In genomic region chr17:57874434-57875108, GRCh38 we compare ENCODE assay signal across 8 cellular contexts. TPM values are rescaled to one million over a fixed set of nuclear protein-coding genes. Genes with fewer than 3 reads are reported as not detected.
DNase-seq lines count a peak whose midpoint lies in the region; ATAC-seq and TF ChIP-seq lines count a peak whose summit lies in the region.

No MANE protein-coding gene starts in this region.

- peak overlapping the region; percentile 80 for H4K8ac ChIP-seq in trophoblast cell (ENCODE audit: low read depth, low read length)

- H3K14ac ChIP-seq in trophoblast cell (ENCODE audit: low read length), result peak overlapping the region; percentile 87

- peak overlapping the region; percentile 68 for H3K4ac ChIP-seq in trophoblast cell (ENCODE audit: low read depth, low read length)

- H2AFZ ChIP-seq in trophoblast cell (ENCODE audit: insufficient read depth, low read length, poor library complexity), result peak overlapping the region; percentile 68

- peak overlapping the region; percentile 22 for H4K12ac ChIP-seq in trophoblast cell (ENCODE audit: low read depth, low read length)

- H3K27me3 ChIP-seq in trophoblast cell (ENCODE audit: insufficient read depth, low read length), result no peaks in the 10 kb centered on the region

- H3K9me3 ChIP-seq in trophoblast cell (ENCODE audit: insufficient read depth, low read depth, low read length), result no peaks in the 10 kb centered on the region

- intact Hi-C loops in CD14-positive monocyte (cut with micrococcal nuclease) (loop anchor here in 1 of 2 donors (5.0 kb wide), 1 partner anchor 53 kb away; no protein-coding TSS in a partner anchor), left cardiac atrium (cut with DNase I) (no loop called here)

- H3K27ac Mint-ChIP-seq in CD14-positive monocyte, result no peak overlapping the region

- peak; percentile 77 to 86 for ATAC-seq in left cardiac atrium
- ATAC-seq in GM21529 (IDR thresholded peaks at IDR 0.05; ENCODE audit: unreplicated experiment), result no peak
- ATAC-seq in HG03135 (IDR thresholded peaks at IDR 0.05; ENCODE audit: unreplicated experiment), result no peak

- peak overlapping the region; percentile 84 for H3K18ac ChIP-seq in trophoblast cell (ENCODE audit: low read length)

- H2BK5ac ChIP-seq in trophoblast cell (ENCODE audit: low read depth, low read length, poor library complexity), result peak overlapping the region; percentile 92

- H3K9ac ChIP-seq in trophoblast cell (ENCODE audit: low read length), result no peak overlapping the region

- peak overlapping the region; percentile 89 for H4K91ac ChIP-seq in trophoblast cell (ENCODE audit: low read depth, low read length)

- no CpG with 5 or more reads among the region's 30 CpGs for WGBS in trophoblast cell (ENCODE audit: extremely low coverage, insufficient coverage, insufficient read length)

- peaks cover 6% of the 10 kb centered on the region for H3K79me2 ChIP-seq in trophoblast cell (ENCODE audit: control insufficient read depth, insufficient read depth, low read length, poor library complexity)

- DNase-seq in CD14-positive monocyte (ENCODE audit: low spot score), result no peak
- DNase-seq in NCI-H2227 (lab: John Stamatoyannopoulos, UW; ENCODE audit: unreplicated experiment), result peak; percentile 87
- peak in 53 of 56 donors; percentile 38 to 89 (median 76) for DNase-seq in amygdala (lab: John Stamatoyannopoulos, UW)
- peak; percentile 81 for DNase-seq in left cardiac atrium
- no peak for DNase-seq in trophoblast cell
- DNase-seq in HT-29 (ENCODE audit: low spot score), result no peak

- no peak overlapping the region for H3K4me3 ChIP-seq in trophoblast cell (ENCODE audit: low read depth, low read length)

- peak overlapping the region; percentile 16 for H3K4me2 ChIP-seq in trophoblast cell (ENCODE audit: low read length)

- peak overlapping the region; percentile 68 to 73 for H3K4me3 Mint-ChIP-seq in CD14-positive monocyte

- H3K9me3 Mint-ChIP-seq in CD14-positive monocyte, result peaks cover 0 to 3% (median 0%) of the 10 kb centered on the region in 7 donors

- H2BK12ac ChIP-seq in trophoblast cell (ENCODE audit: low read length), result peak overlapping the region; percentile 92

- H3K27ac ChIP-seq in trophoblast cell (ENCODE audit: low read depth, low read length), result peak overlapping the region; percentile 99

- peaks cover 50% of the 10 kb centered on the region in 2 experiments for H3K4me1 ChIP-seq in trophoblast cell (ENCODE audit: control insufficient read depth in 1 of 2, insufficient read depth in 2 of 2, low read length in 2 of 2)

- peaks cover 56% of the 10 kb centered on the region for H3K4me1 Mint-ChIP-seq in CD14-positive monocyte

- H3K27me3 Mint-ChIP-seq in CD14-positive monocyte (ENCODE audit: low read depth in 3 of 3), result peaks cover 11 to 14% (median 11%) of the 10 kb centered on the region in 3 donors

- H2BK120ac ChIP-seq in trophoblast cell (ENCODE audit: insufficient read depth, low read length, poor library complexity), result peak overlapping the region; percentile 92

- H3K36me3 ChIP-seq in trophoblast cell (ENCODE audit: control insufficient read depth in 1 of 2, insufficient read depth in 2 of 2, low read length in 2 of 2), result peaks cover 17 to 20% of the 10 kb centered on the region in 2 experiments

- peaks cover 52 to 75% of the 10 kb centered on the region in 2 donors for H3K36me3 Mint-ChIP-seq in CD14-positive monocyte

- TF ChIP-seq CTCF in CD14-positive monocyte (IDR thresholded peaks at IDR 0.05), result no peak

- H2AK5ac ChIP-seq in trophoblast cell (ENCODE audit: low read length), result peak overlapping the region; percentile 72

- no peak overlapping the region for H3K23ac ChIP-seq in trophoblast cell (ENCODE audit: low read length)

- H3K79me1 ChIP-seq in trophoblast cell (ENCODE audit: low read length), result peaks cover 35% of the 10 kb centered on the region

RNA-seq across cellular contexts. Expression of gene MRPS23, which starts 24.7 kb away (rescaled TPM):
- polyA plus RNA-seq in CD14-positive monocyte, result 10 to 100 TPM; 32.7 to 40.6 TPM
- total RNA-seq in left cardiac atrium, result 10 to 100 TPM; 45.2 to 55.8 TPM
- polyA plus RNA-seq in trophoblast cell (2013), result 14.8 and 17.1 TPM in 2 replicates
- 39.9 and 52.7 TPM in 2 replicates for total RNA-seq in HT-29 (2014; rRNA removed; shearing (Covaris generic))

Comparison
In these comparisons a context has a peak if more than half of its experiments do, and no peak if none do; other contexts are left out.
1. DNase-seq: peak in NCI-H2227 (single experiment), amygdala (53 of 56) and left cardiac atrium (single experiment); none in CD14-positive monocyte (single experiment), trophoblast cell (0 of 2) and HT-29 (single experiment).
2. ATAC-seq: peak in left cardiac atrium (2 of 2); none in GM21529 (single experiment) and HG03135 (single experiment).